9 cellular contexts compared by ENCODE assay signal in genomic region chr11:68036717-68037239, GRCh38. TPM values are rescaled to one million over a fixed set of nuclear protein-coding genes. Genes with fewer than 3 reads are reported as not detected.
DNase-seq lines count a peak whose midpoint lies in the region; ATAC-seq, FAIRE-seq and TF ChIP-seq lines count a peak whose summit lies in the region.
"Had no signal": no experiment of that assay in that cellular context is flagged by ENCODE, and none has a peak within 500 bp of the region (broad histone marks: within the 10 kb centered on the region; RNA-seq: fewer than 3 reads in every experiment).

No MANE protein-coding gene starts in this region.

- H3K36me3 ChIP-seq in GM12878 (ENCODE audit: control insufficient read depth in 2 of 2, insufficient read depth in 2 of 2, low read length in 1 of 2), result peaks cover 3 to 15% of the 10 kb centered on the region in 2 experiments; a peak in 3 of 4 replicates
- H3K36me3 ChIP-seq in tibial nerve, result peaks cover 0 to 52% (median 6%) of the 10 kb centered on the region in 3 donors

- H3K4me3 ChIP-seq in GM12878 (no peak overlapping the region), tibial nerve (no peak overlapping the region)

- no TSS peak for BruUV-seq in GM12878 (replicated peaks; lab: Mats Ljungman, UMichigan)

- no peak for ATAC-seq in activated T-cell treated with anti-CD3 and anti-CD28 coated beads, Interleukin-2, amount 50 U/mL, for 4 hours
- ATAC-seq in GM12878 (no peak), memory B cell (ENCODE audit: low read depth) (no peak), HG03571 (IDR thresholded peaks at IDR 0.05; ENCODE audit: unreplicated experiment) (no peak)

- H3K27ac Mint-ChIP-seq in memory B cell, result peak overlapping the region; percentile 91

- TF ChIP-seq POLR2A in GM12878 (IDR thresholded peaks at IDR 0.05; ENCODE audit: low read depth, low read length) (peak; percentile 61), tibial nerve (IDR thresholded peaks at IDR 0.05) (no peak), H54 (IDR thresholded peaks at IDR 0.05; ENCODE audit: low read depth, low read length) (no peak)

- RAD21 ChIA-PET in GM12878 (lab: Charles Lee; ENCODE audit: unreplicated experiment), result no interaction called here

- H3K27ac ChIP-seq in GM12878 (ENCODE audit: control insufficient read depth, insufficient read depth) (no peak overlapping the region), tibial nerve (peak overlapping the region in 3 of 4 donors; percentile 94)

- H3K27me3 ChIP-seq in GM12878 (replicated peaks in 1 of 2; ENCODE audit: control insufficient read depth in 2 of 2, insufficient read depth in 2 of 2, low read length in 1 of 2), result no peaks in the 10 kb centered on the region
- H3K27me3 ChIP-seq in tibial nerve, result no peaks in the 10 kb centered on the region

- H3K79me2 ChIP-seq in GM12878 (ENCODE audit: control insufficient read depth, insufficient read depth, low read length), result peaks cover 38% of the 10 kb centered on the region

- H3K27me3 Mint-ChIP-seq in activated T-cell treated with anti-CD3 and anti-CD28 coated beads, Interleukin-2, amount 50 U/mL, for 4 hours (ENCODE audit: low read depth), result no peaks in the 10 kb centered on the region
- H3K27me3 Mint-ChIP-seq in memory B cell, result no peaks in the 10 kb centered on the region

- peaks cover 2% of the 10 kb centered on the region for H3K36me3 Mint-ChIP-seq in activated T-cell treated with anti-CD3 and anti-CD28 coated beads, Interleukin-2, amount 50 U/mL, for 4 hours (ENCODE audit: insufficient read depth)
- H3K36me3 Mint-ChIP-seq in memory B cell, result peaks cover 6% of the 10 kb centered on the region

- H4K20me1 ChIP-seq in GM12878 (ENCODE audit: control insufficient read depth, insufficient read depth), result no peaks in the 10 kb centered on the region; the same call in 1 of the 2 replicates

- FAIRE-seq in GM12878 (lab: Jason Lieb, UNC) (no peak), H54 (lab: Jason Lieb, UNC) (no peak)
- FAIRE-seq: keratinocyte had no signal

- H3K9me3 Mint-ChIP-seq in activated T-cell treated with anti-CD3 and anti-CD28 coated beads, Interleukin-2, amount 50 U/mL, for 4 hours, result no peaks in the 10 kb centered on the region
- H3K9me3 Mint-ChIP-seq in memory B cell, result no peaks in the 10 kb centered on the region

- H3K4me1 ChIP-seq in GM12878 (ENCODE audit: control insufficient read depth, insufficient read depth, low read length), result peaks cover 17% of the 10 kb centered on the region
- peaks cover 0 to 71% (median 46%) of the 10 kb centered on the region in 4 donors for H3K4me1 ChIP-seq in tibial nerve

- TF ChIP-seq EP300 in GM12878 (IDR thresholded peaks at IDR 0.05; ENCODE audit: borderline replicate concordance in 1 of 2, control insufficient read depth in 1 of 2, low read depth in 2 of 2, low read length in 2 of 2), result no peak
- TF ChIP-seq EP300 in tibial nerve (IDR thresholded peaks at IDR 0.05), result no peak

- no peak overlapping the region; the same call in 1 of the 2 replicates for H3K9ac ChIP-seq in GM12878 (ENCODE audit: control insufficient read depth, insufficient read depth, low read length)

- H3K9me3 ChIP-seq in GM12878 (replicated peaks; ENCODE audit: control insufficient read depth, insufficient read depth, low read length), result no peaks in the 10 kb centered on the region
- no peaks in the 10 kb centered on the region for H3K9me3 ChIP-seq in tibial nerve

- in situ Hi-C loops in GM12878 (cut with MboI), result no loop called here

- POLR2A ChIA-PET in GM12878 (lab: Charles Lee), result interaction anchor here (0.8 to 2.6 kb wide), 3 partner anchors 16 to 337 kb away, joined by 4 to 11 read pairs (median 7); partner anchors contain the start of gene UNC93B1

- intact Hi-C loops in GM12878 (cut with micrococcal nuclease; ENCODE audit: unreplicated experiment), result loop anchor here (5.0 kb wide), 1 partner anchor 34 kb away; the partner anchor contains the start of gene UNC93B1

- H2AFZ ChIP-seq in GM12878 (ENCODE audit: control insufficient read depth, low read depth, low read length), result no peak overlapping the region

- DNase-seq in activated T-cell treated with anti-CD3 and anti-CD28 coated beads, Interleukin-2, amount 50 U/mL, for 4 hours, result no peak
- DNase-seq in activated T-cell treated with anti-CD3 and anti-CD28 coated beads for 4 hours, result no peak
- no peak for DNase-seq in GM12878 (ENCODE audit: low read depth, low spot score)
- DNase-seq in memory B cell (ENCODE audit: low spot score in 2 of 2), result no peak
- no peak for DNase-seq in tibial nerve (ENCODE audit: low spot score in 2 of 2)
- DNase-seq in activated gamma-delta T cell treated with Interleukin-2 at 50 U/mL for 16 hours, result no peak
- DNase-seq in H54 (ENCODE audit: insufficient read length, low spot score), result no peak

- 44% methylated on average over 14 of the region's 14 CpGs for WGBS in GM12878 (ENCODE audit: insufficient coverage, insufficient replicate concordance, low lambda C conversion rate, missing lambda C conversion rate)
- WGBS in tibial nerve, 2 donors, result 57 to 65% methylated on average over 14 of the region's 14 CpGs

- TF ChIP-seq CTCF in GM12878 (IDR thresholded peaks at IDR 0.05 in 2 of 3, conservative IDR thresholded peaks at IDR 0.05 in 1 of 3; ENCODE audit: control insufficient read depth in 2 of 3, extremely low read depth in 1 of 3, insufficient read depth in 1 of 3, low read depth in 3 of 3, low read length in 3 of 3), result no peak
- TF ChIP-seq CTCF in tibial nerve (IDR thresholded peaks at IDR 0.05), result no peak

- SMC1A ChIA-PET in GM12878 (lab: Charles Lee; ENCODE audit: uncharacterized antibody, unreplicated experiment), result interaction anchor here (1.0 kb wide), 1 partner anchor 26 kb away, joined by 3 read pairs; the partner anchor contains the start of gene ALDH3B1

- TF ChIP-seq RAD21 in GM12878 (IDR thresholded peaks at IDR 0.05; ENCODE audit: insufficient read depth, low read depth, low read length), result no peak

- H3K4me3 Mint-ChIP-seq in activated T-cell treated with anti-CD3 and anti-CD28 coated beads, Interleukin-2, amount 50 U/mL, for 4 hours, result peak overlapping the region; percentile 43
- H3K4me3 Mint-ChIP-seq in memory B cell, result no peak overlapping the region

- H3K4me2 ChIP-seq in GM12878 (ENCODE audit: control insufficient read depth, insufficient read depth), result no peak overlapping the region

- CTCF ChIA-PET in GM12878 (lab: Yijun Ruan, JAX), result interaction anchor here (2.2 kb wide), 1 partner anchor 28 kb away, joined by 5 read pairs; no protein-coding TSS in a partner anchor

- peaks cover 27% of the 10 kb centered on the region for H3K4me1 Mint-ChIP-seq in activated T-cell treated with anti-CD3 and anti-CD28 coated beads, Interleukin-2, amount 50 U/mL, for 4 hours (ENCODE audit: low read depth)
- peaks cover 19% of the 10 kb centered on the region for H3K4me1 Mint-ChIP-seq in memory B cell

RNA-seq across cellular contexts. Expression of gene TCIRG1, which starts 2.0 kb away (rescaled TPM):
- 100 to 1,000 TPM in 2 of 3 donors, 10 to 100 TPM in 1; 87.0 to 109 (median 101) TPM for total RNA-seq in activated T-cell treated with anti-CD3 and anti-CD28 coated beads, Interleukin-2, amount 50 U/mL, for 4 hours
- total RNA-seq in GM12878 (2013; cell fraction: nucleolus; rRNA removed), result 287 and 325 TPM in 2 replicates
- 143 and 166 TPM in 2 replicates for total RNA-seq in GM12878 (2014; rRNA removed)
- 18.9 and 20.4 TPM in 2 replicates for total RNA-seq in GM12878 (2014; rRNA removed; fragmentation: Illumina TruSeq; extraction: Trizol)
- total RNA-seq in GM12878 (2021), result 173 and 179 TPM in 2 replicates
- 40.2 TPM for polyA plus RNA-seq in GM12878 (2011; ENCODE audit: low read depth)
- 20.8 and 51.2 TPM in 2 replicates for polyA plus RNA-seq in GM12878 (2011; rRNA removed)
- 73.7 and 130 TPM in 2 replicates for polyA plus RNA-seq in GM12878 (2011; cell fraction: cytosol; rRNA removed)
- 2,133 and 2,164 TPM in 2 replicates for polyA plus RNA-seq in GM12878 (2011; cell fraction: nucleus; rRNA removed)
- 133 and 152 TPM in 2 replicates for polyA plus RNA-seq in GM12878 (2012)
- polyA plus RNA-seq in GM12878 (2014; fragmentation: Illumina TruSeq; extraction: Trizol), result 3.0 and 18.6 TPM in 2 replicates
- 1 to 10 TPM in 1 of 2 experiments, under 1 TPM in 1; 0.76 to 7.5 TPM for polyA plus RNA-seq in GM12878 (2014; fragmentation: Nextera tagmentation; extraction: Ambion mirVana)
- 218 and 238 TPM in 2 replicates for polyA plus RNA-seq in GM12878 (2014; rRNA removed)
- polyA plus RNA-seq in GM12878 (2016; fragmentation: Nextera tagmentation; extraction: Ambion mirVana), result 100 to 1,000 TPM; 124 to 148 TPM
- 36.7 and 83.1 TPM in 2 replicates for polyA minus RNA-seq in GM12878 (2011; rRNA and poly(A)+ RNA removed)
- 30.3 and 36.8 TPM in 2 replicates for polyA minus RNA-seq in GM12878 (2011; cell fraction: cytosol; rRNA and poly(A)+ RNA removed)
- 200 and 263 TPM in 2 replicates for polyA minus RNA-seq in GM12878 (2011; cell fraction: nucleus; rRNA and poly(A)+ RNA removed)
- 100 to 1,000 TPM; 142 to 439 (median 183) TPM for total RNA-seq in tibial nerve

RNA-seq across cellular contexts. Expression of gene NDUFS8, which starts 6.3 kb away (rescaled TPM):
- total RNA-seq in activated T-cell treated with anti-CD3 and anti-CD28 coated beads, Interleukin-2, amount 50 U/mL, for 4 hours, result 100 to 1,000 TPM; 157 to 173 (median 159) TPM
- total RNA-seq in GM12878 (2013; cell fraction: nucleolus; rRNA removed), result 26.5 and 35.4 TPM in 2 replicates
- 224 and 238 TPM in 2 replicates for total RNA-seq in GM12878 (2014; rRNA removed)
- total RNA-seq in GM12878 (2014; rRNA removed; fragmentation: Illumina TruSeq; extraction: Trizol), result 67.9 and 69.2 TPM in 2 replicates
- 169 and 176 TPM in 2 replicates for total RNA-seq in GM12878 (2021)
- polyA plus RNA-seq in GM12878 (2011; ENCODE audit: low read depth), result 53.0 TPM
- 17.7 and 41.5 TPM in 2 replicates for polyA plus RNA-seq in GM12878 (2011; rRNA removed)
- polyA plus RNA-seq in GM12878 (2011; cell fraction: cytosol; rRNA removed), result 87.4 and 156 TPM in 2 replicates
- 97.0 and 109 TPM in 2 replicates for polyA plus RNA-seq in GM12878 (2011; cell fraction: nucleus; rRNA removed)
- 86.6 and 93.3 TPM in 2 replicates for polyA plus RNA-seq in GM12878 (2012)
- polyA plus RNA-seq in GM12878 (2014; fragmentation: Illumina TruSeq; extraction: Trizol), result 13.1 and 44.4 TPM in 2 replicates
- 10 to 100 TPM; 17.6 to 71.2 TPM for polyA plus RNA-seq in GM12878 (2014; fragmentation: Nextera tagmentation; extraction: Ambion mirVana)
- 214 and 239 TPM in 2 replicates for polyA plus RNA-seq in GM12878 (2014; rRNA removed)
- 100 to 1,000 TPM; 300 to 308 TPM for polyA plus RNA-seq in GM12878 (2016; fragmentation: Nextera tagmentation; extraction: Ambion mirVana)
- polyA minus RNA-seq in GM12878 (2011; rRNA and poly(A)+ RNA removed), result 41.8 and 80.4 TPM in 2 replicates
- 42.0 and 51.3 TPM in 2 replicates for polyA minus RNA-seq in GM12878 (2011; cell fraction: cytosol; rRNA and poly(A)+ RNA removed)
- 30.9 and 54.5 TPM in 2 replicates for polyA minus RNA-seq in GM12878 (2011; cell fraction: nucleus; rRNA and poly(A)+ RNA removed)
- 100 to 1,000 TPM; 143 to 205 (median 180) TPM for total RNA-seq in tibial nerve

RNA-seq across cellular contexts. Expression of gene ALDH3B1, which starts 26.7 kb away (rescaled TPM):
- total RNA-seq in activated T-cell treated with anti-CD3 and anti-CD28 coated beads, Interleukin-2, amount 50 U/mL, for 4 hours, result under 1 TPM in 2 of 3 donors, not detected in 1; 0.08 to 0.15 TPM
- total RNA-seq in GM12878 (2013; cell fraction: nucleolus; rRNA removed), result not detected in 2 replicates
- total RNA-seq in GM12878 (2014; rRNA removed) (0.17 and 0.60 TPM in 2 replicates), GM12878 (2014; rRNA removed; fragmentation: Illumina TruSeq; extraction: Trizol) (0.18 TPM in 1 of 2 replicates, not detected in the other), GM12878 (2021) (0.32 TPM in 1 of 2 replicates, not detected in the other), tibial nerve (100 to 1,000 TPM in 1 of 4 donors, 10 to 100 TPM in 3; 80.4 to 137 (median 91.8) TPM)
- polyA plus RNA-seq in GM12878 (2011; ENCODE audit: low read depth), result not detected
- polyA plus RNA-seq in GM12878 (2011; rRNA removed) (not detected in 2 replicates), GM12878 (2014; fragmentation: Illumina TruSeq; extraction: Trizol) (0.04 TPM in 1 of 2 replicates, not detected in the other), GM12878 (2014; fragmentation: Nextera tagmentation; extraction: Ambion mirVana) (under 1 TPM; 0.03 to 0.13 TPM), GM12878 (2014; rRNA removed) (0.19 and 0.23 TPM in 2 replicates), GM12878 (2016; fragmentation: Nextera tagmentation; extraction: Ambion mirVana) (under 1 TPM in 1 of 2 experiments, not detected in 1; 0.37 TPM)
- 0.01 TPM in 1 of 2 replicates, not detected in the other for polyA plus RNA-seq in GM12878 (2011; cell fraction: cytosol; rRNA removed)
- not detected in 2 replicates for polyA plus RNA-seq in GM12878 (2011; cell fraction: nucleus; rRNA removed)
- 0.13 and 0.14 TPM in 2 replicates for polyA plus RNA-seq in GM12878 (2012)
- polyA minus RNA-seq in GM12878 (2011; rRNA and poly(A)+ RNA removed), result not detected in 2 replicates
- 0.94 and 1.0 TPM in 2 replicates for polyA minus RNA-seq in GM12878 (2011; cell fraction: cytosol; rRNA and poly(A)+ RNA removed)
- polyA minus RNA-seq in GM12878 (2011; cell fraction: nucleus; rRNA and poly(A)+ RNA removed), result 0.12 and 0.29 TPM in 2 replicates

RNA-seq across cellular contexts. Expression of gene UNC93B1, which starts 32.9 kb away (rescaled TPM):
- 10 to 100 TPM; 12.8 to 15.6 (median 14.1) TPM for total RNA-seq in activated T-cell treated with anti-CD3 and anti-CD28 coated beads, Interleukin-2, amount 50 U/mL, for 4 hours
- total RNA-seq in GM12878 (2013; cell fraction: nucleolus; rRNA removed), result 59.2 TPM in 2 replicates
- 61.9 and 67.8 TPM in 2 replicates for total RNA-seq in GM12878 (2014; rRNA removed)
- 16.1 and 18.6 TPM in 2 replicates for total RNA-seq in GM12878 (2014; rRNA removed; fragmentation: Illumina TruSeq; extraction: Trizol)
- 75.6 and 79.7 TPM in 2 replicates for total RNA-seq in GM12878 (2021)
- polyA plus RNA-seq in GM12878 (2011; ENCODE audit: low read depth), result 29.9 TPM
- 18.5 and 41.1 TPM in 2 replicates for polyA plus RNA-seq in GM12878 (2011; rRNA removed)
- 38.3 and 51.7 TPM in 2 replicates for polyA plus RNA-seq in GM12878 (2011; cell fraction: cytosol; rRNA removed)
- 115 and 153 TPM in 2 replicates for polyA plus RNA-seq in GM12878 (2011; cell fraction: nucleus; rRNA removed)
- polyA plus RNA-seq in GM12878 (2012), result 54.8 and 57.9 TPM in 2 replicates
- 8.1 and 25.3 TPM in 2 replicates for polyA plus RNA-seq in GM12878 (2014; fragmentation: Illumina TruSeq; extraction: Trizol)
- 1 to 10 TPM; 1.3 to 3.4 TPM for polyA plus RNA-seq in GM12878 (2014; fragmentation: Nextera tagmentation; extraction: Ambion mirVana)
- 73.1 and 79.9 TPM in 2 replicates for polyA plus RNA-seq in GM12878 (2014; rRNA removed)
- polyA plus RNA-seq in GM12878 (2016; fragmentation: Nextera tagmentation; extraction: Ambion mirVana), result 10 to 100 TPM; 35.0 to 37.5 TPM
- polyA minus RNA-seq in GM12878 (2011; rRNA and poly(A)+ RNA removed), result 31.6 and 44.0 TPM in 2 replicates
- polyA minus RNA-seq in GM12878 (2011; cell fraction: cytosol; rRNA and poly(A)+ RNA removed), result 18.9 and 20.0 TPM in 2 replicates
- polyA minus RNA-seq in GM12878 (2011; cell fraction: nucleus; rRNA and poly(A)+ RNA removed), result 24.2 and 31.8 TPM in 2 replicates
- total RNA-seq in tibial nerve, result 10 to 100 TPM; 43.5 to 75.9 (median 44.2) TPM

Comparison
In these comparisons a context has a peak if more than half of its experiments do, and no peak if none do; other contexts are left out.
1. RNA of gene ALDH3B1, which starts 26.7 kb away (total RNA-seq): 80.4 to 137 TPM in tibial nerve; 0.17 to 0.60 TPM in GM12878 and 0.08 to 0.15 TPM in activated T-cell treated with anti-CD3 and anti-CD28 coated beads, Interleukin-2, amount 50 U/mL, for 4 hours; every median in the first group is over 10 times any median in the second.